Comparison of ENCODE assay signal across 8 cellular contexts in genomic region chr5:55534436-55535198, GRCh38. TPM values are rescaled to one million over a fixed set of nuclear protein-coding genes. Genes with fewer than 3 reads are reported as not detected.
DNase-seq lines count a peak whose midpoint lies in the region; ATAC-seq and TF ChIP-seq lines count a peak whose summit lies in the region.

TSS of gene PLPP1 (minus strand) at chr5:55534964. CDS start at chr5:55534629, 335 bp downstream.

- BruUV-seq in OCI-LY7 (replicated peaks; lab: Mats Ljungman, UMichigan) = no TSS peak

- H3K9me2 ChIP-seq in OCI-LY7 (ENCODE audit: insufficient read depth, low read length) = no peaks in the 10 kb centered on the region

- intact Hi-C loops in OCI-LY7 (cut with micrococcal nuclease; ENCODE audit: unreplicated experiment) = loop anchor here (5.0 to 10.0 kb wide), 4 partner anchors 133 to 360 kb away; partner anchors contain the start of gene CDC20B
- intact Hi-C loops in mucosa of descending colon (cut with DNase I, micrococcal nuclease) = loop anchor here (10.0 kb wide), 2 partner anchors 70 to 100 kb away; no protein-coding TSS in a partner anchor

- no peaks in the 10 kb centered on the region for H4K20me1 ChIP-seq in OCI-LY7 (ENCODE audit: insufficient read depth, low read length)

- H3K36me3 ChIP-seq in OCI-LY7 (ENCODE audit: insufficient read depth, low read length) (no peaks in the 10 kb centered on the region), mucosa of descending colon (ENCODE audit: low read depth) (no peaks in the 10 kb centered on the region)

- H3K9me3 ChIP-seq in OCI-LY7 (ENCODE audit: low read length) = no peaks in the 10 kb centered on the region
- no peaks in the 10 kb centered on the region for H3K9me3 ChIP-seq in mucosa of descending colon

- H2AFZ ChIP-seq in OCI-LY7 (ENCODE audit: low read length) = peak within 1 kb of the TSS; percentile 92

- CTCF ChIA-PET in OCI-LY7 (lab: Charles Lee; ENCODE audit: unreplicated experiment) = interaction anchor here (0.6 kb wide), 1 partner anchor 14 kb away, joined by 4 read pairs; no protein-coding TSS in a partner anchor

- H3K4me3 ChIP-seq in OCI-LY7 (ENCODE audit: low read depth, low read length, poor library complexity, severe bottlenecking) = peak within 1 kb of the TSS; percentile 84
- H3K4me3 ChIP-seq in epithelial cell of esophagus (ENCODE audit: low read length) = peak within 1 kb of the TSS; percentile 70
- H3K4me3 ChIP-seq in mucosa of descending colon = peak within 1 kb of the TSS; percentile 81

- POLR2A ChIA-PET in OCI-LY7 (lab: Charles Lee) = interaction anchor here (1.0 kb wide), 1 partner anchor 164 kb away, joined by 3 read pairs; no protein-coding TSS in a partner anchor

- DNase-seq in COR-L47 (lab: John Stamatoyannopoulos, UW) (peak; percentile 83), HPDE6-E6E7 (ENCODE audit: extremely low spot score) (peak; percentile 86), OCI-LY7 (ENCODE audit: low spot score) (peak; percentile 80), activated T-cell treated with anti-CD3 and anti-CD28 coated beads for 4 hours (peak; percentile 73), epithelial cell of esophagus (ENCODE audit: low read depth) (peak; percentile 90), mucosa of descending colon (peak; percentile 90 to 95 (median 94))
- DNase-seq in stimulated activated CD8-positive, alpha-beta memory T cell treated with anti-CD3 and anti-CD28 coated beads, Interleukin-4, amount 100 ng/mL, for 24 hours (ENCODE audit: low read depth) = peak; percentile 82

- H3K27ac ChIP-seq in OCI-LY7 (ENCODE audit: low read depth, low read length, poor library complexity, severe bottlenecking) = peak within 1 kb of the TSS; percentile 8

- peak within 1 kb of the TSS; percentile 75 for H3K4me2 ChIP-seq in OCI-LY7 (ENCODE audit: low read length)

- H3K79me2 ChIP-seq in OCI-LY7 (ENCODE audit: insufficient read depth, low read depth, low read length) = no peaks in the 10 kb centered on the region

- peaks cover 31% of the 10 kb centered on the region for H3K4me1 ChIP-seq in OCI-LY7 (ENCODE audit: insufficient read depth, low read length, poor library complexity, severe bottlenecking)
- H3K4me1 ChIP-seq in mucosa of descending colon (ENCODE audit: low read depth) = peaks cover 13% of the 10 kb centered on the region

- no peak for TF ChIP-seq CTCF in OCI-LY7 (conservative IDR thresholded peaks at IDR 0.05; ENCODE audit: low read length)
- no peak for TF ChIP-seq CTCF in epithelial cell of esophagus (IDR thresholded peaks at IDR 0.05; ENCODE audit: insufficient read depth, low read depth, low read length, missing control alignments)
- no peak for TF ChIP-seq CTCF in mucosa of descending colon (IDR thresholded peaks at IDR 0.05)

- ATAC-seq in GM19467 (IDR thresholded peaks at IDR 0.05; ENCODE audit: unreplicated experiment) (peak; percentile 65), mucosa of descending colon (peak; percentile 94)

RNA-seq across cellular contexts. Expression of gene PLPP1, which starts in this region (rescaled TPM):
- total RNA-seq in OCI-LY7 (2014; rRNA removed; shearing (Covaris generic)) = 2.3 and 2.5 TPM in 2 replicates
- total RNA-seq in OCI-LY7 (2022) = 5.2 and 6.8 TPM in 2 replicates
- total RNA-seq in mucosa of descending colon = 100 to 1,000 TPM in 2 of 3 donors, 10 to 100 TPM in 1; 88.8 to 132 (median 122) TPM

Comparison
In these comparisons a context has a peak if more than half of its experiments do, and no peak if none do; other contexts are left out.
1. Peak in every context shown above with its lines: DNase-seq, ATAC-seq, H3K4me3 ChIP-seq and H3K27ac ChIP-seq.
2. RNA of gene PLPP1 (total RNA-seq): 88.8 to 132 TPM in mucosa of descending colon; 2.3 to 6.8 TPM in OCI-LY7; every median in the first group is over 10 times any median in the second.